Comparison of ENCODE assay signal across 17 cellular contexts in the genomic region with DNA sequence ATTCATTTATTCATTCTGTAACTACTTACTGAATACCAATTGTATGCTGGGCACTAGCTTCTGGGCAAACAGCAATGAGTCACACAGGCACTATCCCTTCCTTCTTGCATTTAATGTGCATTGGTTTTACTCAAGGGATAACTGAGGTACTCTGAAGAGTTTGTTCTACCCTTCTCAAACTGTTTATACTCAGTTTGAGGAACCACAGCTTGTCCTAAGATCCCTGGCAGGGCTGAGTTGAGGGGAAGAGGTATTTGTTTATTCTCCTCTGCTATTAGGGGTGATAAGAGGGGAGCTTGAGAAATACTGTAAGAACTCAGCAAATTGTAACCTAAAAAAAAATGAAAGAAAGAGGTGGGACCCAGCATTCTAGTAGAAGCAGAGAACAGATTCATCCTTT.
DNase-seq lines count a peak whose midpoint lies in the region; ATAC-seq and TF ChIP-seq lines count a peak whose summit lies in the region.
"Had no signal": no experiment of that assay in that cellular context is flagged by ENCODE, and none has a peak within 500 bp of the region (broad histone marks: within the 10 kb centered on the region; RNA-seq: fewer than 3 reads in every experiment).

No MANE protein-coding gene starts in this region.

- DNase-seq in ELR (ENCODE audit: low read depth), result peak; percentile 5
- no peak for DNase-seq in RWPE2 (ENCODE audit: low spot score)
- peak; percentile 1 for DNase-seq in dermis blood vessel endothelial cell
- peak in 1 of 2 donors; percentile 26 for DNase-seq in foreskin keratinocyte
- no peak for DNase-seq in activated T-cell treated with anti-CD3 and anti-CD28 coated beads, Interleukin-2, amount 50 U/mL, for 24 hours
- no peak for DNase-seq in HEK293T (ENCODE audit: extremely low spot score)
- no peak for DNase-seq in NCI-H446 (lab: John Stamatoyannopoulos, UW)
- DNase-seq in posterior cingulate gyrus, result no peak
- DNase-seq: ACHN; CD4-positive, CD25-positive, alpha-beta regulatory T cell; DMS 273 treated with DMSO at 0.1 percent for 48 hours; DMS79; EL; GDM1; HCEC 1CT had no signal

- no peaks in the 10 kb centered on the region for H3K4me1 Mint-ChIP-seq in activated T-cell treated with anti-CD3 and anti-CD28 coated beads, Interleukin-2, amount 50 U/mL, for 24 hours (ENCODE audit: low read depth)
- H3K4me1 Mint-ChIP-seq: CD4-positive, CD25-positive, alpha-beta regulatory T cell; IgD-negative memory B cell had no signal

- CTCF ChIA-PET in HEK293T (lab: Yijun Ruan, JAX), result no interaction called here

- no peaks in the 10 kb centered on the region for H3K4me1 ChIP-seq in RWPE2 (ENCODE audit: insufficient read depth, poor library complexity, severe bottlenecking)
- H3K4me1 ChIP-seq in foreskin keratinocyte, result peaks cover 10% of the 10 kb centered on the region
- H3K4me1 ChIP-seq: BLaER1 treated with 17β-estradiol and CSF1 and Interleukin-3, amounts not matched to agents 10 nM and 100 nM had no signal

- H3K27me3 ChIP-seq in RWPE2 (ENCODE audit: insufficient read depth, poor library complexity, severe bottlenecking) (no peaks in the 10 kb centered on the region), foreskin keratinocyte (no peaks in the 10 kb centered on the region)
- H3K27me3 ChIP-seq: BLaER1 treated with 17β-estradiol and CSF1 and Interleukin-3, amounts not matched to agents 10 nM and 100 nM had no signal

- no peak overlapping the region for H3K4me3 ChIP-seq in RWPE2 (ENCODE audit: severe bottlenecking)
- H3K4me3 ChIP-seq: BLaER1 treated with 17β-estradiol and CSF1 and Interleukin-3, amounts not matched to agents 10 nM and 100 nM had no signal

- intact Hi-C loops in posterior cingulate gyrus (cut with DNase I), result no loop called here

- no peak for TF ChIP-seq CTCF in RWPE2 (IDR thresholded peaks at IDR 0.05; ENCODE audit: poor library complexity, severe bottlenecking)
- TF ChIP-seq CTCF in foreskin keratinocyte (conservative IDR thresholded peaks at IDR 0.05), result no peak

- peak; percentile 60; the same call in 2 of the 3 replicates for ATAC-seq in RWPE2 (ENCODE audit: low read depth)
- ATAC-seq in foreskin keratinocyte, result peak; percentile 41

- no peaks in the 10 kb centered on the region for H3K9me3 ChIP-seq in RWPE2 (ENCODE audit: severe bottlenecking)
- H3K9me3 ChIP-seq: BLaER1 treated with 17β-estradiol and CSF1 and Interleukin-3, amounts not matched to agents 10 nM and 100 nM had no signal

- no peaks in the 10 kb centered on the region for H3K27me3 Mint-ChIP-seq in activated T-cell treated with anti-CD3 and anti-CD28 coated beads, Interleukin-2, amount 50 U/mL, for 24 hours
- H3K27me3 Mint-ChIP-seq: CD4-positive, CD25-positive, alpha-beta regulatory T cell; IgD-negative memory B cell had no signal

- H3K36me3 ChIP-seq in RWPE2 (ENCODE audit: low read depth), result no peaks in the 10 kb centered on the region
- H3K36me3 ChIP-seq: BLaER1 treated with 17β-estradiol and CSF1 and Interleukin-3, amounts not matched to agents 10 nM and 100 nM had no signal

- no peak overlapping the region for H3K27ac Mint-ChIP-seq in activated T-cell treated with anti-CD3 and anti-CD28 coated beads, Interleukin-2, amount 50 U/mL, for 24 hours
- H3K27ac Mint-ChIP-seq: CD4-positive, CD25-positive, alpha-beta regulatory T cell; IgD-negative memory B cell had no signal

- no peak overlapping the region for H3K27ac ChIP-seq in RWPE2 (ENCODE audit: poor library complexity, severe bottlenecking)
- H3K27ac ChIP-seq in foreskin keratinocyte, result no peak overlapping the region
- H3K27ac ChIP-seq: BLaER1 treated with 17β-estradiol and CSF1 and Interleukin-3, amounts not matched to agents 10 nM and 100 nM had no signal

- no peaks in the 10 kb centered on the region for H3K36me3 Mint-ChIP-seq in activated T-cell treated with anti-CD3 and anti-CD28 coated beads, Interleukin-2, amount 50 U/mL, for 24 hours (ENCODE audit: low read depth)
- H3K36me3 Mint-ChIP-seq: CD4-positive, CD25-positive, alpha-beta regulatory T cell; IgD-negative memory B cell had no signal

- no peak overlapping the region for H3K4me3 Mint-ChIP-seq in activated T-cell treated with anti-CD3 and anti-CD28 coated beads, Interleukin-2, amount 50 U/mL, for 24 hours
- H3K4me3 Mint-ChIP-seq: CD4-positive, CD25-positive, alpha-beta regulatory T cell; IgD-negative memory B cell had no signal

- no peaks in the 10 kb centered on the region for H3K9me3 Mint-ChIP-seq in activated T-cell treated with anti-CD3 and anti-CD28 coated beads, Interleukin-2, amount 50 U/mL, for 24 hours
- H3K9me3 Mint-ChIP-seq: CD4-positive, CD25-positive, alpha-beta regulatory T cell; IgD-negative memory B cell had no signal

- POLR2A ChIA-PET in HEK293T (lab: Yijun Ruan, JAX), result no interaction called here

TF ChIP-seq in HEK293T, 16 proteins besides CTCF, POLR2A, EP300 and RAD21:
- TF ChIP-seq NFRKB (IDR thresholded peaks at IDR 0.05) (no peak), ARNT (IDR thresholded peaks at IDR 0.05) (no peak), SUZ12 (IDR thresholded peaks at IDR 0.05) (no peak), HDGF (IDR thresholded peaks at IDR 0.05; ENCODE audit: borderline replicate concordance) (no peak), FOXM1 (IDR thresholded peaks at IDR 0.05; ENCODE audit: borderline replicate concordance) (no peak), FOXA1 (IDR thresholded peaks at IDR 0.05) (no peak), ZNF384 (IDR thresholded peaks at IDR 0.05) (no peak), BHLHE40 (IDR thresholded peaks at IDR 0.05; ENCODE audit: borderline replicate concordance) (no peak), FOXK2 (IDR thresholded peaks at IDR 0.05) (no peak), ELF4 (IDR thresholded peaks at IDR 0.05) (no peak), SP1 (IDR thresholded peaks at IDR 0.05) (no peak), CTBP1 (IDR thresholded peaks at IDR 0.05; ENCODE audit: borderline replicate concordance) (no peak), LEF1 (IDR thresholded peaks at IDR 0.05; ENCODE audit: borderline replicate concordance) (no peak), L3MBTL2 (conservative IDR thresholded peaks at IDR 0.05) (no peak), TARDBP (IDR thresholded peaks at IDR 0.05) (no peak)
- TF ChIP-seq, protein P1, sequence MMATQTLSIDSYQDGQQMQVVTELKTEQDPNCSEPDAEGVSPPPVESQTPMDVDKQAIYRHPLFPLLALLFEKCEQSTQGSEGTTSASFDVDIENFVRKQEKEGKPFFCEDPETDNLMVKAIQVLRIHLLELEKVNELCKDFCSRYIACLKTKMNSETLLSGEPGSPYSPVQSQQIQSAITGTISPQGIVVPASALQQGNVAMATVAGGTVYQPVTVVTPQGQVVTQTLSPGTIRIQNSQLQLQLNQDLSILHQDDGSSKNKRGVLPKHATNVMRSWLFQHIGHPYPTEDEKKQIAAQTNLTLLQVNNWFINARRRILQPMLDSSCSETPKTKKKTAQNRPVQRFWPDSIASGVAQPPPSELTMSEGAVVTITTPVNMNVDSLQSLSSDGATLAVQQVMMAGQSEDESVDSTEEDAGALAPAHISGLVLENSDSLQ (IDR thresholded peaks at IDR 0.05), result no peak
TF ChIP-seq in HEK293T: peak in this region for 0.

Comparison
In these comparisons a context has a peak if more than half of its experiments do, and no peak if none do; other contexts are left out.
1. DNase-seq: peak in ELR (single experiment) and dermis blood vessel endothelial cell (single experiment); none in RWPE2 (single experiment), activated T-cell treated with anti-CD3 and anti-CD28 coated beads, Interleukin-2, amount 50 U/mL, for 24 hours (single experiment), HEK293T (single experiment), NCI-H446 (0 of 2) and posterior cingulate gyrus (0 of 10).